Comparison of ENCODE assay signal across 30 cellular contexts in the genomic region with DNA sequence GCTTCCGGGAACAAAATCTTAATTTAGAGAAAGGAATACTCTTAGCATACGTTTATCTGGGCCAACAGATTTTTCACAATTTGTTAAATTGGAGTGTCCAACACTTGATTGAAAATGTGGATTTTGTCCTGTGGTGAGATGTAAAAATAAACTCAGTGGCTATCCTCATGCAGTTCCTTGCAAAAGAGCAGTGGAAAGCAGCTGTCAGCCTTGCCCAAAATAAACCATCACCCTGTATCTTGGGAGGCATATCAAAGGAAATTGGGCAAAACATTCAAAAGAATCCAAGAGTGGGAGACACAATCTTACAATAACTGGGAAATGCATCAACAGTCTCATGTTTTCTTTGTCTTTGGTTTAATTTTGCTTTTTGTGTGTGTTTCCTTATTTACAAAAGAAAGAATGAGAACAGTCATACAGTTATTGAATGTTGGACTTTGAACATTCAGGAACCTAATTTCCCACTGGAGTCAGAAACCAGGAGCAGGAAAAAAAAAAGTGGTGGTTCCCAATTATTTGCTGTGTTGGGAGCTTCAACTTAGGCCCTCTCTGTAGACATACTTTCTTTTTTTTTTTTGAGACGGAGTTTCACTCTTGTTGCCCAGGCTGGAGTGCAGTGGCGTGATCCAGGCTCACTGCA. TPM values are rescaled to one million over a fixed set of nuclear protein-coding genes. Genes with fewer than 3 reads are reported as not detected.
A peak's percentile ranks its signal among the peaks of the same experiment; 100 is the strongest.
DNase-seq lines count a peak whose midpoint lies in the region; ATAC-seq, FAIRE-seq and TF ChIP-seq lines count a peak whose summit lies in the region.
"Had no signal": no experiment of that assay in that cellular context is flagged by ENCODE, and none has a peak within 500 bp of the region (broad histone marks: within the 10 kb centered on the region; RNA-seq: fewer than 3 reads in every experiment).

No MANE protein-coding gene starts in this region.

- no peaks in the 10 kb centered on the region for H3K79me2 ChIP-seq in smooth muscle cell (ENCODE audit: low read depth)

- intact Hi-C loops in Right ventricle myocardium inferior (cut with DNase I) = no loop called here
- intact Hi-C loops in left colon (cut with DNase I, micrococcal nuclease) = loop anchor here in 1 of 2 donors (10.0 kb wide), 1 partner anchor 236 kb away; no protein-coding TSS in a partner anchor

- FAIRE-seq in GM12892 (lab: Jason Lieb, UNC) = no peak
- FAIRE-seq: A204.1, frontal cortex had no signal

- ATAC-seq in Right ventricle myocardium inferior (no peak), left colon (peak; percentile 76), HG02642 (IDR thresholded peaks at IDR 0.05; ENCODE audit: poor library complexity, unreplicated experiment) (no peak)
- ATAC-seq: activated CD8-positive, alpha-beta memory T cell treated with anti-CD3 and anti-CD28 coated beads, Interleukin-2, amount 10 ng/mL, durations not matched to agents 7 days and 5 days; CD8-positive, alpha-beta T cell had no signal

- no peak for TF ChIP-seq POLR2A in GM12892 (IDR thresholded peaks at IDR 0.05; ENCODE audit: low read depth, low read length)

- no peak overlapping the region for H3K4me2 ChIP-seq in smooth muscle cell

- no peak overlapping the region for H3K9ac ChIP-seq in smooth muscle cell (ENCODE audit: low read depth)
- H3K9ac ChIP-seq: parathyroid adenoma had no signal

- 83% methylated on average over 4 of the region's 4 CpGs for WGBS in smooth muscle cell (ENCODE audit: low lambda C conversion rate)

- DNase-seq in cardiac muscle cell (ENCODE audit: low read depth in 1 of 2, low spot score in 1 of 2) (no peak), Right ventricle myocardium inferior (ENCODE audit: missing footprints) (no peak), SJSA1 (ENCODE audit: low read depth in 1 of 2, low spot score in 2 of 2) (peak in 1 of 2 experiments; percentile 33), left colon (no peak), smooth muscle cell (lab: John Stamatoyannopoulos, UW; ENCODE audit: unreplicated experiment) (no peak), OCI-M1 (lab: John Stamatoyannopoulos, UW) (no peak), GM12892 (ENCODE audit: insufficient read length) (no peak)
- DNase-seq: activated CD4-positive, alpha-beta T cell treated with anti-CD3 and anti-CD28 coated beads, Interleukin-2, amount 50 U/mL, for 1 hour; activated CD8-positive, alpha-beta memory T cell treated with anti-CD3 and anti-CD28 coated beads, Interleukin-2, amount 10 ng/mL, durations not matched to agents 7 days and 5 days; activated naive CD4-positive, alpha-beta T cell treated with anti-CD3 and anti-CD28 coated beads, Interleukin-2, amount 50 U/mL, for 16 hours; AML-193; amygdala; CD8-positive, alpha-beta T cell; DMS 273 treated with DMSO at 0.1 percent for 48 hours; endodermal cell; GOT3; midbrain; NCI-H1048; NCI-H1694; NCI-H510A; NK-92 treated with Interleukin-12 subunit alpha and Interleukin-12 subunit beta, amount 100 ng/mL, for 24 hours; right lobe of liver; stimulated activated CD4-positive, alpha-beta T cell treated with anti-CD3 and anti-CD28 coated beads, Interleukin-15, amount 100 ng/mL, for 24 hours; stimulated activated naive CD4-positive, alpha-beta T cell had no signal

- H3K4me1 ChIP-seq in cardiac muscle cell (ENCODE audit: low read depth) = peaks cover 19% of the 10 kb centered on the region
- H3K4me1 ChIP-seq in SJSA1 (replicated peaks) = peaks cover 18% of the 10 kb centered on the region
- H3K4me1 ChIP-seq in smooth muscle cell (ENCODE audit: low read depth) = peaks cover 11% of the 10 kb centered on the region
- H3K4me1 ChIP-seq: parathyroid adenoma, right lobe of liver had no signal

- no peak overlapping the region for H3K4me3 ChIP-seq in cardiac muscle cell
- H3K4me3 ChIP-seq in SJSA1 = no peak overlapping the region
- H3K4me3 ChIP-seq in smooth muscle cell = no peak overlapping the region
- H3K4me3 ChIP-seq: esophagus muscularis mucosa, right lobe of liver, thoracic aorta had no signal

- TF ChIP-seq CTCF in cardiac muscle cell (IDR thresholded peaks at IDR 0.05; ENCODE audit: low read depth, low read length) (no peak), smooth muscle cell (IDR thresholded peaks at IDR 0.05; ENCODE audit: borderline replicate concordance, insufficient read depth, poor library complexity, severe bottlenecking) (no peak)

- H3K36me3 ChIP-seq in cardiac muscle cell (peaks cover 12% of the 10 kb centered on the region), SJSA1 (peaks cover 37% of the 10 kb centered on the region), smooth muscle cell (ENCODE audit: low read depth) (peaks cover 12% of the 10 kb centered on the region)

- H3K27me3 ChIP-seq in cardiac muscle cell (no peaks in the 10 kb centered on the region), SJSA1 (replicated peaks) (no peaks in the 10 kb centered on the region), smooth muscle cell (ENCODE audit: low read depth) (no peaks in the 10 kb centered on the region)
- H3K27me3 ChIP-seq: esophagus muscularis mucosa, right lobe of liver had no signal

- H4K20me1 ChIP-seq in smooth muscle cell (ENCODE audit: low read depth) = no peaks in the 10 kb centered on the region

- H3K9me3 ChIP-seq in cardiac muscle cell (ENCODE audit: low read depth) (no peaks in the 10 kb centered on the region), SJSA1 (replicated peaks) (no peaks in the 10 kb centered on the region), smooth muscle cell (replicated peaks; ENCODE audit: low read depth) (no peaks in the 10 kb centered on the region)
- H3K9me3 ChIP-seq: esophagus muscularis mucosa, right lobe of liver, thoracic aorta had no signal

- H2AFZ ChIP-seq in smooth muscle cell (ENCODE audit: low read depth) = no peak overlapping the region
- H2AFZ ChIP-seq: parathyroid adenoma had no signal

- peak overlapping the region; percentile 54 for H3K27ac ChIP-seq in cardiac muscle cell
- 0 out of 2 replicates have a peak overlapping the region, but pooled peaks have one; percentile 10 for H3K27ac ChIP-seq in SJSA1
- H3K27ac ChIP-seq in smooth muscle cell (ENCODE audit: low read depth) = peak overlapping the region; percentile 54
- H3K27ac ChIP-seq: esophagus muscularis mucosa, parathyroid adenoma, right lobe of liver had no signal

- H3F3A ChIP-seq in smooth muscle cell (ENCODE audit: low read depth) = no peaks in the 10 kb centered on the region

RNA-seq across cellular contexts. Expression of a gene that starts 44.4 kb away (rescaled TPM):
- total RNA-seq in cardiac muscle cell (29.2 and 52.7 TPM in 2 replicates), Right ventricle myocardium inferior (1.4 TPM), left colon (under 1 TPM; 0.24 to 0.34 TPM), smooth muscle cell (3.5 and 6.2 TPM in 2 replicates)
- polyA plus RNA-seq in cardiac muscle cell (35.0 and 61.4 TPM in 2 replicates), smooth muscle cell (1.6 and 2.5 TPM in 2 replicates)
- total RNA-seq in SJSA1 (2014; rRNA removed; shearing (Covaris generic)) = 1.6 and 2.9 TPM in 2 replicates
- polyA plus RNA-seq in GM12892 (2012; ENCODE audit: missing spikeins) = 14.3 TPM
- total RNA-seq: CD8-positive, alpha-beta T cell had no signal
